Comparison of ENCODE assay signal across 1 cellular context in the genomic region with DNA sequence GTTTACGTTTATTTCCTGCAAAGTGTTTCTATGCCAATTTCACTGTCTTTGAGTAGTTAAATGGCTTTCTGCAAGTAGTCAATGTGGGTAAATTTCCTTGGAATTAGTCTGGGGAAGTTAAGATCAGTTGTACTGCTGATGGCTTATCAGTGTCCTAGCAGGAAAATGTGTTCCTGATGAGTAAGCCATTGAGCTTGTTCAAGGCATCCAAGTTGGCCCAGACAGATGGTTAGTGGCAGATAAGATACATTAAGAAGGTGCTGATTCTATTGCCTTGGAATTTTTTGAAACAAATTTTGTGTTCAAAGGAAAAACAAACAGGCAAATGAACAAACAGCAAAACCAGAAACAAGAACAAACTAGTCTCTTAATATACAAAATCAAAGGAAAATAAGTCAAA.
TF ChIP-seq lines count a peak whose summit lies in the region.

No MANE protein-coding gene starts in this region.

TF ChIP-seq in GM23338, 12 proteins besides CTCF, POLR2A, EP300 and RAD21 (continued from another document):
- TF ChIP-seq, protein P1, sequence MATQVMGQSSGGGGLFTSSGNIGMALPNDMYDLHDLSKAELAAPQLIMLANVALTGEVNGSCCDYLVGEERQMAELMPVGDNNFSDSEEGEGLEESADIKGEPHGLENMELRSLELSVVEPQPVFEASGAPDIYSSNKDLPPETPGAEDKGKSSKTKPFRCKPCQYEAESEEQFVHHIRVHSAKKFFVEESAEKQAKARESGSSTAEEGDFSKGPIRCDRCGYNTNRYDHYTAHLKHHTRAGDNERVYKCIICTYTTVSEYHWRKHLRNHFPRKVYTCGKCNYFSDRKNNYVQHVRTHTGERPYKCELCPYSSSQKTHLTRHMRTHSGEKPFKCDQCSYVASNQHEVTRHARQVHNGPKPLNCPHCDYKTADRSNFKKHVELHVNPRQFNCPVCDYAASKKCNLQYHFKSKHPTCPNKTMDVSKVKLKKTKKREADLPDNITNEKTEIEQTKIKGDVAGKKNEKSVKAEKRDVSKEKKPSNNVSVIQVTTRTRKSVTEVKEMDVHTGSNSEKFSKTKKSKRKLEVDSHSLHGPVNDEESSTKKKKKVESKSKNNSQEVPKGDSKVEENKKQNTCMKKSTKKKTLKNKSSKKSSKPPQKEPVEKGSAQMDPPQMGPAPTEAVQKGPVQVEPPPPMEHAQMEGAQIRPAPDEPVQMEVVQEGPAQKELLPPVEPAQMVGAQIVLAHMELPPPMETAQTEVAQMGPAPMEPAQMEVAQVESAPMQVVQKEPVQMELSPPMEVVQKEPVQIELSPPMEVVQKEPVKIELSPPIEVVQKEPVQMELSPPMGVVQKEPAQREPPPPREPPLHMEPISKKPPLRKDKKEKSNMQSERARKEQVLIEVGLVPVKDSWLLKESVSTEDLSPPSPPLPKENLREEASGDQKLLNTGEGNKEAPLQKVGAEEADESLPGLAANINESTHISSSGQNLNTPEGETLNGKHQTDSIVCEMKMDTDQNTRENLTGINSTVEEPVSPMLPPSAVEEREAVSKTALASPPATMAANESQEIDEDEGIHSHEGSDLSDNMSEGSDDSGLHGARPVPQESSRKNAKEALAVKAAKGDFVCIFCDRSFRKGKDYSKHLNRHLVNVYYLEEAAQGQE (IDR thresholded peaks at IDR 0.05; ENCODE audit: unreplicated experiment), result no peak
- no peak for TF ChIP-seq JUNB (IDR thresholded peaks at IDR 0.05; ENCODE audit: unreplicated experiment)
- TF ChIP-seq EZH2 (IDR thresholded peaks at IDR 0.05; ENCODE audit: low read depth, unreplicated experiment), result no peak
- TF ChIP-seq EZH2phosphoT487 (IDR thresholded peaks at IDR 0.05; ENCODE audit: unreplicated experiment), result no peak
- TF ChIP-seq STAT1 (IDR thresholded peaks at IDR 0.05; ENCODE audit: unreplicated experiment), result no peak
- TF ChIP-seq ZNF331 (CRISPR knock-in tag; IDR thresholded peaks at IDR 0.05; ENCODE audit: low read depth), result no peak
- TF ChIP-seq, protein P2, sequence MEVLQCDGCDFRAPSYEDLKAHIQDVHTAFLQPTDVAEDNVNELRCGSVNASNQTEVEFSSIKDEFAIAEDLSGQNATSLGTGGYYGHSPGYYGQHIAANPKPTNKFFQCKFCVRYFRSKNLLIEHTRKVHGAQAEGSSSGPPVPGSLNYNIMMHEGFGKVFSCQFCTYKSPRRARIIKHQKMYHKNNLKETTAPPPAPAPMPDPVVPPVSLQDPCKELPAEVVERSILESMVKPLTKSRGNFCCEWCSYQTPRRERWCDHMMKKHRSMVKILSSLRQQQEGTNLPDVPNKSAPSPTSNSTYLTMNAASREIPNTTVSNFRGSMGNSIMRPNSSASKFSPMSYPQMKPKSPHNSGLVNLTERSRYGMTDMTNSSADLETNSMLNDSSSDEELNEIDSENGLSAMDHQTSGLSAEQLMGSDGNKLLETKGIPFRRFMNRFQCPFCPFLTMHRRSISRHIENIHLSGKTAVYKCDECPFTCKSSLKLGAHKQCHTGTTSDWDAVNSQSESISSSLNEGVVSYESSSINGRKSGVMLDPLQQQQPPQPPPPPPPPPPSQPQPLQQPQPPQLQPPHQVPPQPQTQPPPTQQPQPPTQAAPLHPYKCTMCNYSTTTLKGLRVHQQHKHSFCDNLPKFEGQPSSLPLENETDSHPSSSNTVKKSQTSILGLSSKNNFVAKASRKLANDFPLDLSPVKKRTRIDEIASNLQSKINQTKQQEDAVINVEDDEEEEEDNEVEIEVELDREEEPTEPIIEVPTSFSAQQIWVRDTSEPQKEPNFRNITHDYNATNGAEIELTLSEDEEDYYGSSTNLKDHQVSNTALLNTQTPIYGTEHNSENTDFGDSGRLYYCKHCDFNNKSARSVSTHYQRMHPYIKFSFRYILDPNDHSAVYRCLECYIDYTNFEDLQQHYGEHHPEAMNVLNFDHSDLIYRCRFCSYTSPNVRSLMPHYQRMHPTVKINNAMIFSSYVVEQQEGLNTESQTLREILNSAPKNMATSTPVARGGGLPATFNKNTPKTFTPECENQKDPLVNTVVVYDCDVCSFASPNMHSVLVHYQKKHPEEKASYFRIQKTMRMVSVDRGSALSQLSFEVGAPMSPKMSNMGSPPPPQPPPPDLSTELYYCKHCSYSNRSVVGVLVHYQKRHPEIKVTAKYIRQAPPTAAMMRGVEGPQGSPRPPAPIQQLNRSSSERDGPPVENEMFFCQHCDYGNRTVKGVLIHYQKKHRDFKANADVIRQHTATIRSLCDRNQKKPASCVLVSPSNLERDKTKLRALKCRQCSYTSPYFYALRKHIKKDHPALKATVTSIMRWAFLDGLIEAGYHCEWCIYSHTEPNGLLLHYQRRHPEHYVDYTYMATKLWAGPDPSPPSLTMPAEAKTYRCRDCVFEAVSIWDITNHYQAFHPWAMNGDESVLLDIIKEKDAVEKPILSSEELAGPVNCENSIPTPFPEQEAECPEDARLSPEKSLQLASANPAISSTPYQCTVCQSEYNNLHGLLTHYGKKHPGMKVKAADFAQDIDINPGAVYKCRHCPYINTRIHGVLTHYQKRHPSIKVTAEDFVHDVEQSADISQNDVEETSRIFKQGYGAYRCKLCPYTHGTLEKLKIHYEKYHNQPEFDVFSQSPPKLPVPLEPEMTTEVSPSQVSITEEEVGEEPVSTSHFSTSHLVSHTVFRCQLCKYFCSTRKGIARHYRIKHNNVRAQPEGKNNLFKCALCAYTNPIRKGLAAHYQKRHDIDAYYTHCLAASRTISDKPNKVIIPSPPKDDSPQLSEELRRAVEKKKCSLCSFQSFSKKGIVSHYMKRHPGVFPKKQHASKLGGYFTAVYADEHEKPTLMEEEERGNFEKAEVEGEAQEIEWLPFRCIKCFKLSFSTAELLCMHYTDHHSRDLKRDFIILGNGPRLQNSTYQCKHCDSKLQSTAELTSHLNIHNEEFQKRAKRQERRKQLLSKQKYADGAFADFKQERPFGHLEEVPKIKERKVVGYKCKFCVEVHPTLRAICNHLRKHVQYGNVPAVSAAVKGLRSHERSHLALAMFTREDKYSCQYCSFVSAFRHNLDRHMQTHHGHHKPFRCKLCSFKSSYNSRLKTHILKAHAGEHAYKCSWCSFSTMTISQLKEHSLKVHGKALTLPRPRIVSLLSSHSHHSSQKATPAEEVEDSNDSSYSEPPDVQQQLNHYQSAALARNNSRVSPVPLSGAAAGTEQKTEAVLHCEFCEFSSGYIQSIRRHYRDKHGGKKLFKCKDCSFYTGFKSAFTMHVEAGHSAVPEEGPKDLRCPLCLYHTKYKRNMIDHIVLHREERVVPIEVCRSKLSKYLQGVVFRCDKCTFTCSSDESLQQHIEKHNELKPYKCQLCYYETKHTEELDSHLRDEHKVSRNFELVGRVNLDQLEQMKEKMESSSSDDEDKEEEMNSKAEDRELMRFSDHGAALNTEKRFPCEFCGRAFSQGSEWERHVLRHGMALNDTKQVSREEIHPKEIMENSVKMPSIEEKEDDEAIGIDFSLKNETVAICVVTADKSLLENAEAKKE (CRISPR knock-in tag; IDR thresholded peaks at IDR 0.05), result no peak
- no peak for TF ChIP-seq POLR2AphosphoS5 (IDR thresholded peaks at IDR 0.05; ENCODE audit: low read depth)
